In the genomic region with DNA sequence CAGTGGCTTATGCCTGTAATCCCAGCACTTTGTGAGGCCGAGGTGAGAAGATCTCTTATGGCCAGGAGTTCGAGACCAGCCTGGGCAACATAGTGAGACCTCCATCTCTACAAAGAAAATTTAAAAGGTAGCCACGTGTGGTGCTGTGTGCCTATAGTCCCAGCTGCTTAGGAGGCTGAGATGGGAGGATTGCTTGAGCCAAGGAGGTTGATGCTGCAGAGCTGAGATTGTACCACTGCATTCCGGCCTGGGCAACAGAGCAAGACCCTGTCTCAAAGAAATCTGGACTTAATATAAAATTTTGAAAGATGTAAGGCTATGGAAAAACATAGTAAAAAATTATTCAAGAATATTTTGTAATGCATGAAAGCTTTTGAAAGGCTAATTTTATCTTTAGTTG, we compare ENCODE assay signal across 26 cellular contexts.
"Had no signal": no experiment of that assay in that cellular context is flagged by ENCODE, and none has a peak within 500 bp of the region (broad histone marks: within the 10 kb centered on the region; RNA-seq: fewer than 3 reads in every experiment).

No MANE protein-coding gene starts in this region.

- H3K4me1 ChIP-seq: heart right ventricle, right atrium auricular region, testis, transverse colon, upper lobe of left lung had no signal

- H3K27me3 Mint-ChIP-seq: progenitor cell of endocrine pancreas had no signal

- H3K27ac Mint-ChIP-seq: immature natural killer cell; naive B cell; natural killer cell; stimulated activated naive B cell treated with anti-CD40 and anti-IgM and Interleukin-4, amounts not matched to agents 10 μg/mL and 1 μg/mL and 100 μg/mL, for 72 hours had no signal

- H3K36me3 ChIP-seq: heart right ventricle, left ventricle myocardium inferior, ovary, right atrium auricular region, stomach, thyroid gland, transverse colon, upper lobe of left lung had no signal

- H3K36me3 Mint-ChIP-seq: immature natural killer cell, naive B cell, natural killer cell had no signal

- H3K9me3 Mint-ChIP-seq: immature natural killer cell; mesothelial cell of epicardium; naive B cell; natural killer cell; stimulated activated naive B cell treated with anti-CD40 and anti-IgM and Interleukin-4, amounts not matched to agents 10 μg/mL and 1 μg/mL and 100 μg/mL, for 72 hours had no signal

- H3K4me3 ChIP-seq: heart right ventricle, left ventricle myocardium inferior, lung, ovary, right atrium auricular region, skin epidermis, stomach, testis, thyroid gland, transverse colon, upper lobe of left lung had no signal

- H3K4me3 Mint-ChIP-seq: immature natural killer cell; mesothelial cell of epicardium; naive B cell; natural killer cell; stimulated activated naive B cell treated with anti-CD40 and anti-IgM and Interleukin-4, amounts not matched to agents 10 μg/mL and 1 μg/mL and 100 μg/mL, for 72 hours had no signal

- H3K4me1 Mint-ChIP-seq: immature natural killer cell, natural killer cell had no signal

- DNase-seq: heart right ventricle; hypothalamus; immature natural killer cell; islet precursor cell; left ventricle myocardium inferior; mesendoderm; naive B cell; natural killer cell; ovary; stimulated activated CD4-positive, alpha-beta T cell treated with anti-CD3 and anti-CD28 coated beads, Interleukin-12 subunit alpha, Interleukin-12 subunit beta, amount 100 ng/mL, for 4 hours; stimulated activated CD4-positive, alpha-beta T cell treated with anti-CD3 and anti-CD28 coated beads, Interleukin-15, amount 100 ng/mL, for 24 hours; stimulated activated CD4-positive, alpha-beta T cell treated with anti-CD3 and anti-CD28 coated beads, Interleukin-2, amount 100 ng/mL, for 24 hours; stimulated activated CD4-positive, alpha-beta T cell treated with anti-CD3 and anti-CD28 coated beads, Interleukin-4, amount 100 ng/mL, for 1 hour; stimulated activated naive B cell treated with anti-CD40 and anti-IgM and Interleukin-4, amounts not matched to agents 10 μg/mL and 1 μg/mL and 100 μg/mL, for 72 hours; stimulated activated naive CD8-positive, alpha-beta T cell treated with anti-CD3 and anti-CD28 coated beads, Interleukin-15, Interleukin-2, amounts not matched to agents 100 U/mL and 50 U/mL, for 24 hours; stomach; testis; thyroid gland; transverse colon; upper lobe of left lung had no signal

- H3K27me3 ChIP-seq: heart right ventricle, ovary, right atrium auricular region, stomach, testis, thyroid gland, transverse colon, upper lobe of left lung had no signal

- H3K9me3 ChIP-seq: heart right ventricle, left ventricle myocardium inferior, ovary, right atrium auricular region, stomach, testis, thyroid gland, transverse colon, upper lobe of left lung had no signal

- ATAC-seq: heart right ventricle; natural killer cell; sciatic nerve; stimulated activated naive B cell treated with anti-CD40 and anti-IgM and Interleukin-4, amounts not matched to agents 10 μg/mL and 1 μg/mL and 100 μg/mL, for 72 hours; stimulated activated naive CD8-positive, alpha-beta T cell treated with anti-CD3 and anti-CD28 coated beads, Interleukin-15, Interleukin-2, amounts not matched to agents 100 U/mL and 50 U/mL, for 24 hours had no signal

- H3K27ac ChIP-seq: heart right ventricle, left ventricle myocardium inferior, ovary, right atrium auricular region, skin epidermis, stomach, testis, thyroid gland, transverse colon, upper lobe of left lung had no signal
